ENCODE assay signal across 20 cellular contexts in genomic region chr15:92500023-92500630, GRCh38.
"Had no signal": no experiment of that assay in that cellular context is flagged by ENCODE, and none has a peak within 500 bp of the region (broad histone marks: within the 10 kb centered on the region; RNA-seq: fewer than 3 reads in every experiment).

No MANE protein-coding gene starts in this region.

- H3K9me3 Mint-ChIP-seq: activated B cell treated with CpG ODN at 0.5 μM for 24 hours; activated CD4-positive, alpha-beta memory T cell treated with anti-CD3 and anti-CD28 coated beads, Interleukin-2, amount 10 ng/mL, durations not matched to agents 7 days and 5 days; dendritic cell treated with granulocyte-macrophage colony-stimulating factor and Interleukin-4, amounts not matched to agents 40 ng/mL and 50 ng/mL, for 4 days; stimulated activated naive CD8-positive, alpha-beta T cell treated with anti-CD3 and anti-CD28 coated beads, Interleukin-15, Interleukin-2, amounts not matched to agents 100 ng/mL and 50 ng/mL, for 24 hours; T-helper 2 cell treated with Interferon-gamma antibody and Interleukin-4, amounts not matched to agents 5 μg/mL and 100 μg/mL, for 36 hours had no signal

- H3K4me1 ChIP-seq: gastrocnemius medialis, heart right ventricle, left ventricle myocardium inferior, prostate gland had no signal

- H3K4me3 ChIP-seq: cardiac muscle cell, gastrocnemius medialis, heart right ventricle, left ventricle myocardium inferior, prostate gland, tibial nerve had no signal

- H3K27ac ChIP-seq: cardiac muscle cell, gastrocnemius medialis, heart right ventricle, left ventricle myocardium inferior, prostate gland, tibial nerve had no signal

- DNase-seq: activated B cell treated with CpG ODN at 0.5 μM for 24 hours; activated CD4-positive, alpha-beta memory T cell treated with anti-CD3 and anti-CD28 coated beads, Interleukin-2, amount 10 ng/mL, durations not matched to agents 7 days and 5 days; activated CD4-positive, alpha-beta T cell treated with anti-CD3 and anti-CD28 coated beads for 4 hours; activated CD8-positive, alpha-beta memory T cell treated with anti-CD3 and anti-CD28 coated beads, Interleukin-2, amount 10 ng/mL, durations not matched to agents 7 days and 5 days; effector CD8-positive, alpha-beta T cell; gastrocnemius medialis; heart right ventricle; left ventricle myocardium inferior; mammary epithelial cell; naive thymus-derived CD8-positive, alpha-beta T cell; occipital lobe; right cardiac atrium had no signal

- ATAC-seq: activated CD8-positive, alpha-beta memory T cell treated with anti-CD3 and anti-CD28 coated beads, Interleukin-2, amount 10 ng/mL, durations not matched to agents 7 days and 5 days; esophagus mucosa; gastrocnemius medialis; heart right ventricle; naive thymus-derived CD8-positive, alpha-beta T cell; right cardiac atrium had no signal

- H3K9me3 ChIP-seq: gastrocnemius medialis, heart right ventricle, left ventricle myocardium inferior, prostate gland, tibial nerve had no signal

- H3K4me3 Mint-ChIP-seq: activated B cell treated with CpG ODN at 0.5 μM for 24 hours; activated CD4-positive, alpha-beta memory T cell treated with anti-CD3 and anti-CD28 coated beads, Interleukin-2, amount 10 ng/mL, durations not matched to agents 7 days and 5 days; activated CD8-positive, alpha-beta memory T cell treated with anti-CD3 and anti-CD28 coated beads, Interleukin-2, amount 10 ng/mL, durations not matched to agents 7 days and 5 days; activated naive CD8-positive, alpha-beta T cell; dendritic cell treated with granulocyte-macrophage colony-stimulating factor and Interleukin-4, amounts not matched to agents 40 ng/mL and 50 ng/mL, for 4 days; naive thymus-derived CD8-positive, alpha-beta T cell; stimulated activated naive CD8-positive, alpha-beta T cell treated with anti-CD3 and anti-CD28 coated beads, Interleukin-15, Interleukin-2, amounts not matched to agents 100 ng/mL and 50 ng/mL, for 24 hours; T-helper 2 cell treated with Interferon-gamma antibody and Interleukin-4, amounts not matched to agents 5 μg/mL and 100 μg/mL, for 36 hours had no signal

- H3K27ac Mint-ChIP-seq: activated B cell treated with CpG ODN at 0.5 μM for 24 hours; activated CD4-positive, alpha-beta memory T cell treated with anti-CD3 and anti-CD28 coated beads, Interleukin-2, amount 10 ng/mL, durations not matched to agents 7 days and 5 days; activated CD8-positive, alpha-beta memory T cell treated with anti-CD3 and anti-CD28 coated beads, Interleukin-2, amount 10 ng/mL, durations not matched to agents 7 days and 5 days; activated naive CD8-positive, alpha-beta T cell; dendritic cell treated with granulocyte-macrophage colony-stimulating factor and Interleukin-4, amounts not matched to agents 40 ng/mL and 50 ng/mL, for 4 days; naive thymus-derived CD8-positive, alpha-beta T cell; stimulated activated naive CD8-positive, alpha-beta T cell treated with anti-CD3 and anti-CD28 coated beads, Interleukin-15, Interleukin-2, amounts not matched to agents 100 ng/mL and 50 ng/mL, for 24 hours; T-helper 2 cell treated with Interferon-gamma antibody and Interleukin-4, amounts not matched to agents 5 μg/mL and 100 μg/mL, for 36 hours had no signal

- H3K36me3 Mint-ChIP-seq: activated CD8-positive, alpha-beta memory T cell treated with anti-CD3 and anti-CD28 coated beads, Interleukin-2, amount 10 ng/mL, durations not matched to agents 7 days and 5 days; activated naive CD8-positive, alpha-beta T cell had no signal

- H3K36me3 ChIP-seq: cardiac muscle cell, gastrocnemius medialis, heart right ventricle, left ventricle myocardium inferior, prostate gland, tibial nerve had no signal

- H3K27me3 ChIP-seq: cardiac muscle cell, gastrocnemius medialis, tibial nerve had no signal

- H3K4me1 Mint-ChIP-seq: activated B cell treated with CpG ODN at 0.5 μM for 24 hours; activated CD4-positive, alpha-beta memory T cell treated with anti-CD3 and anti-CD28 coated beads, Interleukin-2, amount 10 ng/mL, durations not matched to agents 7 days and 5 days; activated CD8-positive, alpha-beta memory T cell treated with anti-CD3 and anti-CD28 coated beads, Interleukin-2, amount 10 ng/mL, durations not matched to agents 7 days and 5 days had no signal
